In the genomic region with DNA sequence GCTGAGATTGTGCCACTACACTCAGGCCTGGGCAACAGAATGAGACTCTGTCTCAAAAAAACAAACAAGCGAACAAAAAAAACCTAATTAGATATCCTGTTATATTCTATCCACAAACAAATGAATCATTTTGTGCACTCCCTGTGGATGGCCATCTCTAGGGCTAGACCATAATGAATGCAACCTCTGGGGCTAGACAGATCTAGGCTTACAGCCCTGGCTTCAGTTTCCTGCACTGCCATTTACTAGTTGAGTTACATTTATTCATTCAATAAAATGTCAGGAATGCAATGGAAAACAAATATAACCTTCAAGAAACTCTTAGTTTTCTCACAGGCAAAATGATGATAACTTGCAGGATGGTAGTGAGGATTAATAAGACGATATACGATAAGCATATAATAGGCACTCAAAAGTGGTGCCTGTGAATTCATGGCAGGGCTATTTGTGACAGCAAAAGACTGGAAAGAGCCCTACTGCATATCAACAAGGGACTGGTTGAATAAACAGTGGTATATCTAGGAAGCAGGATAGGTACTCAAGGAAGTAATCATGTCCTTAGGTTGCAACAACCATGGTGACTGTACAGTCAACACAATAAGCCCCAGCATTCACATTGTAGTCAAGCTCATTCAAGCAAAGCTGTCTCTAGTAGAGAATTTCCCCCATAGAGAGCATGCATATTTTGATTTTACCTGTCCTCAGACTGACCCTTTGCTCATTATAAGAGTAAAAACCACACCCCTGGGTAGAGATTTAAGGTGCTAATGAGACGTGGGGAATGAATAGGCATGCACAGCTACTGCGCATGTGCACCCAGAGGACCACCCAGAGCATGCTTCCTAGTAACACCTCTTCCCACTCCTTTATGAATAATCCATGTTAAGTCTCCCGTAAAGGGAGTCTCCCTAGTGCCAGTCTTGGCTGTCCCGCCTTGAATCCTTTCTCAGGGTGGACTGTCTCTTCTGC, we compare ENCODE assay signal across 2 cellular contexts.
TF ChIP-seq lines count a peak whose summit lies in the region.

No MANE protein-coding gene starts in this region.

TF ChIP-seq in K562, 482 proteins besides CTCF, POLR2A, EP300 and RAD21:
- TF ChIP-seq, protein P1, sequence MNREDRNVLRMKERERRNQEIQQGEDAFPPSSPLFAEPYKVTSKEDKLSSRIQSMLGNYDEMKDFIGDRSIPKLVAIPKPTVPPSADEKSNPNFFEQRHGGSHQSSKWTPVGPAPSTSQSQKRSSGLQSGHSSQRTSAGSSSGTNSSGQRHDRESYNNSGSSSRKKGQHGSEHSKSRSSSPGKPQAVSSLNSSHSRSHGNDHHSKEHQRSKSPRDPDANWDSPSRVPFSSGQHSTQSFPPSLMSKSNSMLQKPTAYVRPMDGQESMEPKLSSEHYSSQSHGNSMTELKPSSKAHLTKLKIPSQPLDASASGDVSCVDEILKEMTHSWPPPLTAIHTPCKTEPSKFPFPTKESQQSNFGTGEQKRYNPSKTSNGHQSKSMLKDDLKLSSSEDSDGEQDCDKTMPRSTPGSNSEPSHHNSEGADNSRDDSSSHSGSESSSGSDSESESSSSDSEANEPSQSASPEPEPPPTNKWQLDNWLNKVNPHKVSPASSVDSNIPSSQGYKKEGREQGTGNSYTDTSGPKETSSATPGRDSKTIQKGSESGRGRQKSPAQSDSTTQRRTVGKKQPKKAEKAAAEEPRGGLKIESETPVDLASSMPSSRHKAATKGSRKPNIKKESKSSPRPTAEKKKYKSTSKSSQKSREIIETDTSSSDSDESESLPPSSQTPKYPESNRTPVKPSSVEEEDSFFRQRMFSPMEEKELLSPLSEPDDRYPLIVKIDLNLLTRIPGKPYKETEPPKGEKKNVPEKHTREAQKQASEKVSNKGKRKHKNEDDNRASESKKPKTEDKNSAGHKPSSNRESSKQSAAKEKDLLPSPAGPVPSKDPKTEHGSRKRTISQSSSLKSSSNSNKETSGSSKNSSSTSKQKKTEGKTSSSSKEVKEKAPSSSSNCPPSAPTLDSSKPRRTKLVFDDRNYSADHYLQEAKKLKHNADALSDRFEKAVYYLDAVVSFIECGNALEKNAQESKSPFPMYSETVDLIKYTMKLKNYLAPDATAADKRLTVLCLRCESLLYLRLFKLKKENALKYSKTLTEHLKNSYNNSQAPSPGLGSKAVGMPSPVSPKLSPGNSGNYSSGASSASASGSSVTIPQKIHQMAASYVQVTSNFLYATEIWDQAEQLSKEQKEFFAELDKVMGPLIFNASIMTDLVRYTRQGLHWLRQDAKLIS (CRISPR knock-in tag; IDR thresholded peaks at IDR 0.05), result no peak
- TF ChIP-seq NRF1 (conservative IDR thresholded peaks at IDR 0.05 in 1 of 2, IDR thresholded peaks at IDR 0.05 in 1 of 2), result peak; percentile 58 to 64

TF ChIP-seq in GM23338, 12 proteins besides CTCF, POLR2A, EP300 and RAD21:
- no peak for TF ChIP-seq POLR2AphosphoS5 (IDR thresholded peaks at IDR 0.05; ENCODE audit: low read depth)
- no peak for TF ChIP-seq JUNB (IDR thresholded peaks at IDR 0.05; ENCODE audit: unreplicated experiment)
- TF ChIP-seq, protein P2, sequence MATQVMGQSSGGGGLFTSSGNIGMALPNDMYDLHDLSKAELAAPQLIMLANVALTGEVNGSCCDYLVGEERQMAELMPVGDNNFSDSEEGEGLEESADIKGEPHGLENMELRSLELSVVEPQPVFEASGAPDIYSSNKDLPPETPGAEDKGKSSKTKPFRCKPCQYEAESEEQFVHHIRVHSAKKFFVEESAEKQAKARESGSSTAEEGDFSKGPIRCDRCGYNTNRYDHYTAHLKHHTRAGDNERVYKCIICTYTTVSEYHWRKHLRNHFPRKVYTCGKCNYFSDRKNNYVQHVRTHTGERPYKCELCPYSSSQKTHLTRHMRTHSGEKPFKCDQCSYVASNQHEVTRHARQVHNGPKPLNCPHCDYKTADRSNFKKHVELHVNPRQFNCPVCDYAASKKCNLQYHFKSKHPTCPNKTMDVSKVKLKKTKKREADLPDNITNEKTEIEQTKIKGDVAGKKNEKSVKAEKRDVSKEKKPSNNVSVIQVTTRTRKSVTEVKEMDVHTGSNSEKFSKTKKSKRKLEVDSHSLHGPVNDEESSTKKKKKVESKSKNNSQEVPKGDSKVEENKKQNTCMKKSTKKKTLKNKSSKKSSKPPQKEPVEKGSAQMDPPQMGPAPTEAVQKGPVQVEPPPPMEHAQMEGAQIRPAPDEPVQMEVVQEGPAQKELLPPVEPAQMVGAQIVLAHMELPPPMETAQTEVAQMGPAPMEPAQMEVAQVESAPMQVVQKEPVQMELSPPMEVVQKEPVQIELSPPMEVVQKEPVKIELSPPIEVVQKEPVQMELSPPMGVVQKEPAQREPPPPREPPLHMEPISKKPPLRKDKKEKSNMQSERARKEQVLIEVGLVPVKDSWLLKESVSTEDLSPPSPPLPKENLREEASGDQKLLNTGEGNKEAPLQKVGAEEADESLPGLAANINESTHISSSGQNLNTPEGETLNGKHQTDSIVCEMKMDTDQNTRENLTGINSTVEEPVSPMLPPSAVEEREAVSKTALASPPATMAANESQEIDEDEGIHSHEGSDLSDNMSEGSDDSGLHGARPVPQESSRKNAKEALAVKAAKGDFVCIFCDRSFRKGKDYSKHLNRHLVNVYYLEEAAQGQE (IDR thresholded peaks at IDR 0.05; ENCODE audit: unreplicated experiment), result no peak
- no peak for TF ChIP-seq NANOG (IDR thresholded peaks at IDR 0.05; ENCODE audit: borderline replicate concordance)
- TF ChIP-seq ZNF114 (CRISPR knock-in tag; IDR thresholded peaks at IDR 0.05), result no peak
- TF ChIP-seq ZNF331 (CRISPR knock-in tag; IDR thresholded peaks at IDR 0.05; ENCODE audit: low read depth), result no peak
- TF ChIP-seq, protein P3, sequence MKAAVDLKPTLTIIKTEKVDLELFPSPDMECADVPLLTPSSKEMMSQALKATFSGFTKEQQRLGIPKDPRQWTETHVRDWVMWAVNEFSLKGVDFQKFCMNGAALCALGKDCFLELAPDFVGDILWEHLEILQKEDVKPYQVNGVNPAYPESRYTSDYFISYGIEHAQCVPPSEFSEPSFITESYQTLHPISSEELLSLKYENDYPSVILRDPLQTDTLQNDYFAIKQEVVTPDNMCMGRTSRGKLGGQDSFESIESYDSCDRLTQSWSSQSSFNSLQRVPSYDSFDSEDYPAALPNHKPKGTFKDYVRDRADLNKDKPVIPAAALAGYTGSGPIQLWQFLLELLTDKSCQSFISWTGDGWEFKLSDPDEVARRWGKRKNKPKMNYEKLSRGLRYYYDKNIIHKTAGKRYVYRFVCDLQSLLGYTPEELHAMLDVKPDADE (IDR thresholded peaks at IDR 0.05), result no peak
- no peak for TF ChIP-seq STAT1 (IDR thresholded peaks at IDR 0.05; ENCODE audit: unreplicated experiment)
- no peak for TF ChIP-seq EZH2phosphoT487 (IDR thresholded peaks at IDR 0.05; ENCODE audit: unreplicated experiment)
- TF ChIP-seq, protein P4, sequence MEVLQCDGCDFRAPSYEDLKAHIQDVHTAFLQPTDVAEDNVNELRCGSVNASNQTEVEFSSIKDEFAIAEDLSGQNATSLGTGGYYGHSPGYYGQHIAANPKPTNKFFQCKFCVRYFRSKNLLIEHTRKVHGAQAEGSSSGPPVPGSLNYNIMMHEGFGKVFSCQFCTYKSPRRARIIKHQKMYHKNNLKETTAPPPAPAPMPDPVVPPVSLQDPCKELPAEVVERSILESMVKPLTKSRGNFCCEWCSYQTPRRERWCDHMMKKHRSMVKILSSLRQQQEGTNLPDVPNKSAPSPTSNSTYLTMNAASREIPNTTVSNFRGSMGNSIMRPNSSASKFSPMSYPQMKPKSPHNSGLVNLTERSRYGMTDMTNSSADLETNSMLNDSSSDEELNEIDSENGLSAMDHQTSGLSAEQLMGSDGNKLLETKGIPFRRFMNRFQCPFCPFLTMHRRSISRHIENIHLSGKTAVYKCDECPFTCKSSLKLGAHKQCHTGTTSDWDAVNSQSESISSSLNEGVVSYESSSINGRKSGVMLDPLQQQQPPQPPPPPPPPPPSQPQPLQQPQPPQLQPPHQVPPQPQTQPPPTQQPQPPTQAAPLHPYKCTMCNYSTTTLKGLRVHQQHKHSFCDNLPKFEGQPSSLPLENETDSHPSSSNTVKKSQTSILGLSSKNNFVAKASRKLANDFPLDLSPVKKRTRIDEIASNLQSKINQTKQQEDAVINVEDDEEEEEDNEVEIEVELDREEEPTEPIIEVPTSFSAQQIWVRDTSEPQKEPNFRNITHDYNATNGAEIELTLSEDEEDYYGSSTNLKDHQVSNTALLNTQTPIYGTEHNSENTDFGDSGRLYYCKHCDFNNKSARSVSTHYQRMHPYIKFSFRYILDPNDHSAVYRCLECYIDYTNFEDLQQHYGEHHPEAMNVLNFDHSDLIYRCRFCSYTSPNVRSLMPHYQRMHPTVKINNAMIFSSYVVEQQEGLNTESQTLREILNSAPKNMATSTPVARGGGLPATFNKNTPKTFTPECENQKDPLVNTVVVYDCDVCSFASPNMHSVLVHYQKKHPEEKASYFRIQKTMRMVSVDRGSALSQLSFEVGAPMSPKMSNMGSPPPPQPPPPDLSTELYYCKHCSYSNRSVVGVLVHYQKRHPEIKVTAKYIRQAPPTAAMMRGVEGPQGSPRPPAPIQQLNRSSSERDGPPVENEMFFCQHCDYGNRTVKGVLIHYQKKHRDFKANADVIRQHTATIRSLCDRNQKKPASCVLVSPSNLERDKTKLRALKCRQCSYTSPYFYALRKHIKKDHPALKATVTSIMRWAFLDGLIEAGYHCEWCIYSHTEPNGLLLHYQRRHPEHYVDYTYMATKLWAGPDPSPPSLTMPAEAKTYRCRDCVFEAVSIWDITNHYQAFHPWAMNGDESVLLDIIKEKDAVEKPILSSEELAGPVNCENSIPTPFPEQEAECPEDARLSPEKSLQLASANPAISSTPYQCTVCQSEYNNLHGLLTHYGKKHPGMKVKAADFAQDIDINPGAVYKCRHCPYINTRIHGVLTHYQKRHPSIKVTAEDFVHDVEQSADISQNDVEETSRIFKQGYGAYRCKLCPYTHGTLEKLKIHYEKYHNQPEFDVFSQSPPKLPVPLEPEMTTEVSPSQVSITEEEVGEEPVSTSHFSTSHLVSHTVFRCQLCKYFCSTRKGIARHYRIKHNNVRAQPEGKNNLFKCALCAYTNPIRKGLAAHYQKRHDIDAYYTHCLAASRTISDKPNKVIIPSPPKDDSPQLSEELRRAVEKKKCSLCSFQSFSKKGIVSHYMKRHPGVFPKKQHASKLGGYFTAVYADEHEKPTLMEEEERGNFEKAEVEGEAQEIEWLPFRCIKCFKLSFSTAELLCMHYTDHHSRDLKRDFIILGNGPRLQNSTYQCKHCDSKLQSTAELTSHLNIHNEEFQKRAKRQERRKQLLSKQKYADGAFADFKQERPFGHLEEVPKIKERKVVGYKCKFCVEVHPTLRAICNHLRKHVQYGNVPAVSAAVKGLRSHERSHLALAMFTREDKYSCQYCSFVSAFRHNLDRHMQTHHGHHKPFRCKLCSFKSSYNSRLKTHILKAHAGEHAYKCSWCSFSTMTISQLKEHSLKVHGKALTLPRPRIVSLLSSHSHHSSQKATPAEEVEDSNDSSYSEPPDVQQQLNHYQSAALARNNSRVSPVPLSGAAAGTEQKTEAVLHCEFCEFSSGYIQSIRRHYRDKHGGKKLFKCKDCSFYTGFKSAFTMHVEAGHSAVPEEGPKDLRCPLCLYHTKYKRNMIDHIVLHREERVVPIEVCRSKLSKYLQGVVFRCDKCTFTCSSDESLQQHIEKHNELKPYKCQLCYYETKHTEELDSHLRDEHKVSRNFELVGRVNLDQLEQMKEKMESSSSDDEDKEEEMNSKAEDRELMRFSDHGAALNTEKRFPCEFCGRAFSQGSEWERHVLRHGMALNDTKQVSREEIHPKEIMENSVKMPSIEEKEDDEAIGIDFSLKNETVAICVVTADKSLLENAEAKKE (CRISPR knock-in tag; IDR thresholded peaks at IDR 0.05), result no peak
- no peak for TF ChIP-seq EZH2 (IDR thresholded peaks at IDR 0.05; ENCODE audit: low read depth, unreplicated experiment)
- TF ChIP-seq CREB1 (CRISPR knock-in tag; IDR thresholded peaks at IDR 0.05; ENCODE audit: low read depth), result no peak
